ENCODE assay signal across 15 cellular contexts in the genomic region with DNA sequence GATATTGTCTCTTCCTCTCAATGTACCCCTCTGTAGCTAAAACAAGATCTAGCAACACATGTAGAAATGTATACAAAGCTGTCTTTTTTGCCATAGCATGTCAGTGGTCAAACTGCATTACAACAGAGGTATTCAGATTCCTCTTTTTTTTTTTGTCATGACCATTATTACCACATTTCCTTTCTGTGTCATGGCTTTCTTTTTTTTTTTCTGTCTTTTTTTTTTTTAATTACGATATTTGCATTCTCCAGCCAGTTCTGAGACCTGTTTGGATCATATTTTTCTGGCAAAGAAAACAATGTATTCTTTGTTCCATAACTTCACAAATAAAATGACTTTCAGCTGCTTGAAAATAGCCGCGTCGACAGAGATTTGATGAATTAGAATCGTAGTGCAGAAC. TPM values are rescaled to one million over a fixed set of nuclear protein-coding genes. Genes with fewer than 3 reads are reported as not detected.
DNase-seq lines count a peak whose midpoint lies in the region; ATAC-seq and TF ChIP-seq lines count a peak whose summit lies in the region.
"Had no signal": no experiment of that assay in that cellular context is flagged by ENCODE, and none has a peak within 500 bp of the region (broad histone marks: within the 10 kb centered on the region; RNA-seq: fewer than 3 reads in every experiment).

No MANE protein-coding gene starts in this region.

- DNase-seq in HT1080 (ENCODE audit: low read depth) (peak; percentile 32), RWPE2 (ENCODE audit: low spot score) (no peak), fibroblast of pulmonary artery (ENCODE audit: low read depth) (peak; percentile 70), iPS-NIHi11 (ENCODE audit: low spot score) (no peak), mesothelial cell of epicardium (ENCODE audit: low spot score in 2 of 2, unreplicated experiment in 2 of 2) (no peak)
- no peak for DNase-seq in stimulated activated naive B cell treated with anti-CD40 and anti-IgM and Interleukin-4, amounts not matched to agents 10 μg/mL and 1 μg/mL and 100 μg/mL, for 72 hours
- no peak for DNase-seq in activated CD4-positive, alpha-beta T cell treated with anti-CD3 and anti-CD28 coated beads, Interleukin-2, amount 10 ng/mL, durations not matched to agents 24 days and 14 days
- DNase-seq: activated naive CD4-positive, alpha-beta T cell treated with Interleukin-2 at 50 U/mL for 16 hours; NCI-H2081; NCI-H526 treated with DMSO at 0.1 percent for 48 hours; RPMI8226; stimulated activated CD4-positive, alpha-beta T cell treated with anti-CD3 and anti-CD28 coated beads, Interleukin-1b, Interleukin-23, amount 100 ng/mL, for 48 hours had no signal

- no peaks in the 10 kb centered on the region for H3K9me3 ChIP-seq in RWPE2 (ENCODE audit: severe bottlenecking)
- no peaks in the 10 kb centered on the region for H3K9me3 ChIP-seq in skeletal muscle satellite cell (replicated peaks; ENCODE audit: low read length)

- ATAC-seq in RWPE2 (ENCODE audit: low read depth), result peak; percentile 17; the same call in 1 of the 3 replicates
- ATAC-seq in stimulated activated naive B cell treated with anti-CD40 and anti-IgM and Interleukin-4, amounts not matched to agents 10 μg/mL and 1 μg/mL and 100 μg/mL, for 72 hours (replicated peaks), result no peak
- ATAC-seq: natural killer cell treated with Interleukin-12 subunit alpha and Interleukin-12 subunit beta and Interleukin-15 and Interleukin-18, amount 100 ng/mL, for 72 hours had no signal

- H3K27me3 ChIP-seq in RWPE2 (ENCODE audit: insufficient read depth, poor library complexity, severe bottlenecking) (no peaks in the 10 kb centered on the region), skeletal muscle satellite cell (ENCODE audit: control insufficient read depth, insufficient read depth, low read length) (no peaks in the 10 kb centered on the region)

- no peak for TF ChIP-seq CTCF in RWPE2 (IDR thresholded peaks at IDR 0.05; ENCODE audit: poor library complexity, severe bottlenecking)
- TF ChIP-seq CTCF in fibroblast of pulmonary artery (IDR thresholded peaks at IDR 0.05; ENCODE audit: low read length, missing control alignments), result no peak
- no peak for TF ChIP-seq CTCF in mesothelial cell of epicardium (IDR thresholded peaks at IDR 0.05; ENCODE audit: unreplicated experiment)

- no peak overlapping the region for H3K4me3 ChIP-seq in RWPE2 (ENCODE audit: severe bottlenecking)
- no peak overlapping the region for H3K4me3 ChIP-seq in fibroblast of pulmonary artery (replicated peaks; ENCODE audit: low read depth, low read length)
- H3K4me3 ChIP-seq in skeletal muscle satellite cell (ENCODE audit: low read length), result no peak overlapping the region

- peaks cover 2% of the 10 kb centered on the region for H3K36me3 Mint-ChIP-seq in mesothelial cell of epicardium
- H3K36me3 Mint-ChIP-seq in stimulated activated naive B cell treated with anti-CD40 and anti-IgM and Interleukin-4, amounts not matched to agents 10 μg/mL and 1 μg/mL and 100 μg/mL, for 72 hours, result no peaks in the 10 kb centered on the region
- H3K36me3 Mint-ChIP-seq in activated CD4-positive, alpha-beta T cell treated with anti-CD3 and anti-CD28 coated beads, Interleukin-2, amount 10 ng/mL, durations not matched to agents 24 days and 14 days (ENCODE audit: low read depth), result no peaks in the 10 kb centered on the region
- H3K36me3 Mint-ChIP-seq: natural killer cell treated with Interleukin-12 subunit alpha and Interleukin-12 subunit beta and Interleukin-15 and Interleukin-18, amount 100 ng/mL, for 72 hours had no signal

- no peak overlapping the region for H3K27ac ChIP-seq in RWPE2 (ENCODE audit: poor library complexity, severe bottlenecking)
- H3K27ac ChIP-seq: C4-2B had no signal

- intact Hi-C loops in activated CD4-positive, alpha-beta T cell treated with anti-CD3 and anti-CD28 coated beads, Interleukin-2, amount 10 ng/mL, durations not matched to agents 24 days and 14 days (cut with micrococcal nuclease), result no loop called here

- peaks cover 13% of the 10 kb centered on the region for H3K4me1 Mint-ChIP-seq in mesothelial cell of epicardium
- no peaks in the 10 kb centered on the region for H3K4me1 Mint-ChIP-seq in stimulated activated naive B cell treated with anti-CD40 and anti-IgM and Interleukin-4, amounts not matched to agents 10 μg/mL and 1 μg/mL and 100 μg/mL, for 72 hours
- H3K4me1 Mint-ChIP-seq in activated CD4-positive, alpha-beta T cell treated with anti-CD3 and anti-CD28 coated beads, Interleukin-2, amount 10 ng/mL, durations not matched to agents 24 days and 14 days, result no peaks in the 10 kb centered on the region

- H3K27me3 Mint-ChIP-seq in mesothelial cell of epicardium (ENCODE audit: low read depth), result no peaks in the 10 kb centered on the region
- no peaks in the 10 kb centered on the region for H3K27me3 Mint-ChIP-seq in stimulated activated naive B cell treated with anti-CD40 and anti-IgM and Interleukin-4, amounts not matched to agents 10 μg/mL and 1 μg/mL and 100 μg/mL, for 72 hours
- H3K27me3 Mint-ChIP-seq in activated CD4-positive, alpha-beta T cell treated with anti-CD3 and anti-CD28 coated beads, Interleukin-2, amount 10 ng/mL, durations not matched to agents 24 days and 14 days, result peaks cover 2% of the 10 kb centered on the region
- H3K27me3 Mint-ChIP-seq: natural killer cell treated with Interleukin-12 subunit alpha and Interleukin-12 subunit beta and Interleukin-15 and Interleukin-18, amount 100 ng/mL, for 72 hours had no signal

- peak overlapping the region; percentile 13 for H3K9ac ChIP-seq in skeletal muscle satellite cell (ENCODE audit: low read depth, low read length)

- no peak overlapping the region for H3K4me3 Mint-ChIP-seq in mesothelial cell of epicardium
- no peak overlapping the region for H3K4me3 Mint-ChIP-seq in stimulated activated naive B cell treated with anti-CD40 and anti-IgM and Interleukin-4, amounts not matched to agents 10 μg/mL and 1 μg/mL and 100 μg/mL, for 72 hours
- H3K4me3 Mint-ChIP-seq in activated CD4-positive, alpha-beta T cell treated with anti-CD3 and anti-CD28 coated beads, Interleukin-2, amount 10 ng/mL, durations not matched to agents 24 days and 14 days, result no peak overlapping the region
- H3K4me3 Mint-ChIP-seq: natural killer cell treated with Interleukin-12 subunit alpha and Interleukin-12 subunit beta and Interleukin-15 and Interleukin-18, amount 100 ng/mL, for 72 hours had no signal

- no peaks in the 10 kb centered on the region for H3K9me3 Mint-ChIP-seq in mesothelial cell of epicardium
- no peaks in the 10 kb centered on the region for H3K9me3 Mint-ChIP-seq in stimulated activated naive B cell treated with anti-CD40 and anti-IgM and Interleukin-4, amounts not matched to agents 10 μg/mL and 1 μg/mL and 100 μg/mL, for 72 hours
- no peaks in the 10 kb centered on the region for H3K9me3 Mint-ChIP-seq in activated CD4-positive, alpha-beta T cell treated with anti-CD3 and anti-CD28 coated beads, Interleukin-2, amount 10 ng/mL, durations not matched to agents 24 days and 14 days
- H3K9me3 Mint-ChIP-seq: natural killer cell treated with Interleukin-12 subunit alpha and Interleukin-12 subunit beta and Interleukin-15 and Interleukin-18, amount 100 ng/mL, for 72 hours had no signal

- peak overlapping the region; percentile 18 for H3K4me2 ChIP-seq in skeletal muscle satellite cell (ENCODE audit: low read length)

- H3K27ac Mint-ChIP-seq in mesothelial cell of epicardium, result no peak overlapping the region
- no peak overlapping the region for H3K27ac Mint-ChIP-seq in stimulated activated naive B cell treated with anti-CD40 and anti-IgM and Interleukin-4, amounts not matched to agents 10 μg/mL and 1 μg/mL and 100 μg/mL, for 72 hours
- H3K27ac Mint-ChIP-seq in activated CD4-positive, alpha-beta T cell treated with anti-CD3 and anti-CD28 coated beads, Interleukin-2, amount 10 ng/mL, durations not matched to agents 24 days and 14 days, result no peak overlapping the region
- H3K27ac Mint-ChIP-seq: natural killer cell treated with Interleukin-12 subunit alpha and Interleukin-12 subunit beta and Interleukin-15 and Interleukin-18, amount 100 ng/mL, for 72 hours had no signal

- peaks cover 40% of the 10 kb centered on the region for H3K36me3 ChIP-seq in RWPE2 (ENCODE audit: low read depth)
- H3K36me3 ChIP-seq in skeletal muscle satellite cell (ENCODE audit: insufficient read depth, low read length), result peaks cover 5% of the 10 kb centered on the region

- peaks cover 7% of the 10 kb centered on the region for H3K4me1 ChIP-seq in RWPE2 (ENCODE audit: insufficient read depth, poor library complexity, severe bottlenecking)
- peaks cover 16% of the 10 kb centered on the region for H3K4me1 ChIP-seq in skeletal muscle satellite cell (ENCODE audit: control insufficient read depth, insufficient read depth, low read length)

RNA-seq across cellular contexts. Expression of gene CAPNS2, which starts 27.4 kb away (rescaled TPM):
- total RNA-seq in HT1080 (2014; rRNA removed; shearing (Covaris generic)), result 0.08 TPM in 1 of 2 replicates, not detected in the other
- polyA plus RNA-seq in HT1080 (2015; cell fraction: cytosol; rRNA removed), result 0.11 TPM in 1 of 2 replicates, not detected in the other
- polyA plus RNA-seq in HT1080 (2015; cell fraction: nucleus; rRNA removed), result 0.76 TPM in 1 of 2 replicates, not detected in the other
- total RNA-seq in skeletal muscle satellite cell (2012; rRNA removed), result 0.25 TPM in 1 of 2 replicates, not detected in the other
- total RNA-seq in mesothelial cell of epicardium, result 2.2 to 2.8 TPM (median 2.5 TPM) in 3 replicates
- total RNA-seq in activated CD4-positive, alpha-beta T cell treated with anti-CD3 and anti-CD28 coated beads, Interleukin-2, amount 10 ng/mL, durations not matched to agents 24 days and 14 days, result not detected in 2 replicates
- total RNA-seq: natural killer cell treated with Interleukin-12 subunit alpha and Interleukin-12 subunit beta and Interleukin-15 and Interleukin-18, amount 100 ng/mL, for 72 hours had no signal

RNA-seq across cellular contexts. Expression of gene LPCAT2, which starts 30.2 kb away (rescaled TPM):
- total RNA-seq in HT1080 (2014; rRNA removed; shearing (Covaris generic)), result 11.5 and 11.9 TPM in 2 replicates
- polyA plus RNA-seq in HT1080 (2015; cell fraction: cytosol; rRNA removed), result 10.0 and 13.6 TPM in 2 replicates
- polyA plus RNA-seq in HT1080 (2015; cell fraction: nucleus; rRNA removed), result 21.9 and 25.6 TPM in 2 replicates
- 6.6 and 8.6 TPM in 2 replicates for total RNA-seq in skeletal muscle satellite cell (2012; rRNA removed)
- 22.4 to 25.1 TPM (median 25.0 TPM) in 3 replicates for total RNA-seq in mesothelial cell of epicardium
- total RNA-seq in activated CD4-positive, alpha-beta T cell treated with anti-CD3 and anti-CD28 coated beads, Interleukin-2, amount 10 ng/mL, durations not matched to agents 24 days and 14 days, result 1.8 and 3.7 TPM in 2 replicates

Comparison
In these comparisons a context has a peak if more than half of its experiments do, and no peak if none do; other contexts are left out.
1. DNase-seq: peak in HT1080 (single experiment) and fibroblast of pulmonary artery (single experiment); none in RWPE2 (single experiment), iPS-NIHi11 (single experiment), mesothelial cell of epicardium (0 of 2), stimulated activated naive B cell treated with anti-CD40 and anti-IgM and Interleukin-4, amounts not matched to agents 10 μg/mL and 1 μg/mL and 100 μg/mL, for 72 hours (single experiment) and activated CD4-positive, alpha-beta T cell treated with anti-CD3 and anti-CD28 coated beads, Interleukin-2, amount 10 ng/mL, durations not matched to agents 24 days and 14 days (single experiment).